14 cellular contexts compared by ENCODE assay signal in the genomic region with DNA sequence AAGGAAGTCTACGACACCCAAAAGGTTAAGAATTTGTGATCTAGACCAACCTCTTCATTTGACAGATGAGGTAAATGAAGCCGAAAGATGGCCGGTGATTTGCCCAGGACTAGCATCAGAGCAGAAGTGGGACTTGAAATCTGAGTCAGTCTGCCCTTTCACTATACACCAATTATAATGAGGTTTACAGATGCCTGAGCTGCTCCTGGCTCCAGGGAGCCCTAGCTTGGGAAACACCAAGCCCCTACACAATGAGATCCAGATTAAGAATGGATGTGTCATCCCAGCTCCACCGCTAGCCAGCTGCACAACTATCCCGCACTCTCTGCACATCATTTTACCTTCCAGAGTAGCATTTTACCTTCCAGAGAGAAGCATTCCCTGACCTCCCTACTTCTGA. TPM values are rescaled to one million over a fixed set of nuclear protein-coding genes. Genes with fewer than 3 reads are reported as not detected.
DNase-seq lines count a peak whose midpoint lies in the region; ATAC-seq and TF ChIP-seq lines count a peak whose summit lies in the region.
"Had no signal": no experiment of that assay in that cellular context is flagged by ENCODE, and none has a peak within 500 bp of the region (broad histone marks: within the 10 kb centered on the region; RNA-seq: fewer than 3 reads in every experiment).

No MANE protein-coding gene starts in this region.

- H3K27ac ChIP-seq in SK-N-SH (ENCODE audit: low read depth in 2 of 2, low read length in 1 of 2) (no peak overlapping the region), esophagus muscularis mucosa (replicated peaks in 1 of 4) (no peak overlapping the region)
- H3K27ac ChIP-seq: pancreas, SK-N-MC had no signal

- no peaks in the 10 kb centered on the region for H3K27me3 ChIP-seq in SK-N-SH (ENCODE audit: insufficient read depth)
- H3K27me3 ChIP-seq in esophagus muscularis mucosa: no peaks in the 10 kb centered on the region
- H3K27me3 ChIP-seq: pancreas had no signal

- no peak overlapping the region; the same call in 1 of the 2 replicates for H3K4me2 ChIP-seq in SK-N-SH

- TF ChIP-seq RAD21 in SK-N-SH (IDR thresholded peaks at IDR 0.05; ENCODE audit: low read length): no peak

- H3K4me1 ChIP-seq in SK-N-SH (ENCODE audit: control insufficient read depth in 1 of 2, insufficient read depth in 2 of 2, low read depth in 1 of 2, low read length in 1 of 2) (peaks cover 11 to 28% of the 10 kb centered on the region in 2 experiments; a peak in 3 of 4 replicates), esophagus muscularis mucosa (peaks cover 24 to 61% (median 55%) of the 10 kb centered on the region in 4 donors)
- H3K4me1 ChIP-seq: pancreas had no signal

- no peak overlapping the region for H3K9ac ChIP-seq in SK-N-SH

- H4K20me1 ChIP-seq in SK-N-SH (ENCODE audit: insufficient read depth): no peaks in the 10 kb centered on the region

- H3K9me2 ChIP-seq in SK-N-SH: no peaks in the 10 kb centered on the region

- no peak for TF ChIP-seq POLR2A in esophagus muscularis mucosa (IDR thresholded peaks at IDR 0.05; ENCODE audit: low read depth)

- no peak for TF ChIP-seq EP300 in SK-N-SH (IDR thresholded peaks at IDR 0.05; ENCODE audit: borderline replicate concordance in 1 of 2, low read depth in 1 of 2, low read length in 1 of 2)
- no peak for TF ChIP-seq EP300 in esophagus muscularis mucosa (IDR thresholded peaks at IDR 0.05)

- no peaks in the 10 kb centered on the region for H3K79me2 ChIP-seq in SK-N-SH (ENCODE audit: insufficient read depth)

- H3K9me3 ChIP-seq in SK-N-SH (no peaks in the 10 kb centered on the region), esophagus muscularis mucosa (no peaks in the 10 kb centered on the region)
- H3K9me3 ChIP-seq: pancreas had no signal

- POLR2A ChIA-PET in SK-N-SH (lab: Yijun Ruan, JAX): interaction anchor here (0.8 to 1.9 kb wide), 2 partner anchors 8 to 32 kb away, joined by 4 read pairs; no protein-coding TSS in a partner anchor

- H3K36me3 ChIP-seq in SK-N-SH (replicated peaks in 1 of 2; ENCODE audit: control insufficient read depth in 1 of 2, insufficient read depth in 2 of 2, low read length in 1 of 2) (no peaks in the 10 kb centered on the region), esophagus muscularis mucosa (no peaks in the 10 kb centered on the region)
- H3K36me3 ChIP-seq: pancreas had no signal

- H3K4me3 ChIP-seq in SK-N-SH (ENCODE audit: low read depth in 2 of 2, low read length in 1 of 2) (no peak overlapping the region), fibroblast of pulmonary artery (replicated peaks; ENCODE audit: low read depth, low read length) (no peak overlapping the region), esophagus muscularis mucosa (no peak overlapping the region)
- H3K4me3 ChIP-seq: K562, pancreas, SK-N-MC had no signal

- CTCF ChIA-PET in SK-N-SH (lab: Yijun Ruan, JAX): interaction anchor here (0.8 to 1.5 kb wide), 4 partner anchors 11 to 116 kb away, joined by 3 to 6 read pairs (median 4); no protein-coding TSS in a partner anchor

- 60% methylated on average over 5 of the region's 5 CpGs for WGBS in SK-N-SH (ENCODE audit: low lambda C conversion rate)
- 69% methylated on average over 5 of the region's 5 CpGs for WGBS in esophagus muscularis mucosa

- peaks cover 8% of the 10 kb centered on the region for H3F3A ChIP-seq in SK-N-SH (replicated peaks; ENCODE audit: insufficient read depth)

- ATAC-seq in left ventricle myocardium superior (peak; percentile 8), HG03565 (IDR thresholded peaks at IDR 0.05; ENCODE audit: unreplicated experiment) (no peak), HG03521 (IDR thresholded peaks at IDR 0.05; ENCODE audit: unreplicated experiment) (no peak)
- ATAC-seq: K562, pancreas had no signal

- TF ChIP-seq CTCF in SK-N-SH (IDR thresholded peaks at IDR 0.05) (no peak), fibroblast of pulmonary artery (IDR thresholded peaks at IDR 0.05; ENCODE audit: low read length, missing control alignments) (no peak), esophagus muscularis mucosa (IDR thresholded peaks at IDR 0.05) (no peak)

- no peak overlapping the region for H2AFZ ChIP-seq in SK-N-SH (ENCODE audit: low read depth)

- intact Hi-C loops in left ventricle myocardium superior (cut with micrococcal nuclease) (no loop called here), cardiac septum (cut with DNase I) (loop anchor here (5.0 kb wide), 1 partner anchor 38 kb away; no protein-coding TSS in a partner anchor), esophagus muscularis mucosa (cut with DNase I) (no loop called here)

- DNase-seq in left ventricle myocardium superior: no peak
- DNase-seq in cardiac septum (ENCODE audit: low spot score): no peak
- DNase-seq in SK-N-SH: no peak
- peak; percentile 64 for DNase-seq in fibroblast of pulmonary artery (ENCODE audit: low read depth)
- no peak for DNase-seq in HuH-7 (ENCODE audit: low spot score)
- DNase-seq in esophagus muscularis mucosa (ENCODE audit: extremely low spot score): no peak
- DNase-seq: activated B cell treated with CpG ODN at 0.5 μM for 24 hours; NCI-H187 treated with DMSO at 0.1 percent for 48 hours; pancreas; stimulated activated CD4-positive, alpha-beta T cell treated with anti-CD3 and anti-CD28 coated beads, Interleukin-15, amount 100 ng/mL, for 24 hours had no signal

TF ChIP-seq in SK-N-SH, 30 proteins besides CTCF, POLR2A, EP300 and RAD21:
- TF ChIP-seq TCF12 (IDR thresholded peaks at IDR 0.05): peak; percentile 81
- TF ChIP-seq FOSL2 (IDR thresholded peaks at IDR 0.05; ENCODE audit: borderline replicate concordance, low read depth): peak; percentile 44; the same call in 1 of the 2 replicates
- no peak for TF ChIP-seq RFX5 (IDR thresholded peaks at IDR 0.05; ENCODE audit: low read length)
TF ChIP-seq in SK-N-SH: peak in this region for 2.

RNA-seq across cellular contexts. Expression of a gene that starts 26.9 kb away (rescaled TPM):
- 4.1 TPM for total RNA-seq in left ventricle myocardium superior
- 3.7 TPM for total RNA-seq in cardiac septum
- 2.6 and 2.9 TPM in 2 replicates for polyA plus RNA-seq in SK-N-SH (2012; rRNA removed)
- polyA plus RNA-seq in SK-N-SH (2012; cell fraction: cytosol; rRNA removed): 2.8 and 3.5 TPM in 2 replicates
- polyA plus RNA-seq in SK-N-SH (2012; cell fraction: nucleus; rRNA removed): 1.8 and 3.0 TPM in 2 replicates
- 1 to 10 TPM; 1.8 to 2.6 (median 2.1) TPM for total RNA-seq in esophagus muscularis mucosa
- total RNA-seq: activated B cell treated with CpG ODN at 0.5 μM for 24 hours, K562 had no signal
- polyA plus RNA-seq: K562 had no signal
